Comparison of ENCODE assay signal across 20 cellular contexts in the genomic region with DNA sequence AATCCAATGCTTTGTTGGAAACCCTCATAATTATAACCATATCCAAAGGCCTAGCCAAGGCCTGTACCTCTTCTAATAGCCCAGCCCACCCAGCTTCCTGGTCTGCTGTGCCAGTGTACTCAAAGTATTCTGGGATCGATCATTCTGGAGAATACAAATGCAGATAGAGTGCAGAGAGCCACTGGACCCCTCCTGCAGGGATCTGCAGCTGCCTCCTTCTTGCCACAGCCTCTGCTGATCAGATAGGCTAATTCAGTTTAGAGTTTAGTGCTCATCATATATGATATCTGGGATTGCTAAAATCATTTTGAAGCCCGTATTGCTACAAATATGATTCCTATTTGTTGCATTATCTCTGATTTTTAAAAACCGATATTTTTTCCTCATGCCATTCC. TPM values are rescaled to one million over a fixed set of nuclear protein-coding genes. Genes with fewer than 3 reads are reported as not detected.
"Had no signal": no experiment of that assay in that cellular context is flagged by ENCODE, and none has a peak within 500 bp of the region (broad histone marks: within the 10 kb centered on the region; RNA-seq: fewer than 3 reads in every experiment).

No MANE protein-coding gene starts in this region.

- H3K9me3 Mint-ChIP-seq: immature natural killer cell; naive thymus-derived CD8-positive, alpha-beta T cell had no signal

- DNase-seq: effector memory CD4-positive, alpha-beta T cell; esophagus squamous epithelium; immature natural killer cell; left ventricle myocardium inferior; mucosa of descending colon; naive thymus-derived CD8-positive, alpha-beta T cell; ovary; right cardiac atrium; small intestine; stimulated activated CD4-positive, alpha-beta T cell treated with anti-CD3 and anti-CD28 coated beads, Interleukin-12 subunit alpha, Interleukin-12 subunit beta, amount 100 ng/mL, for 4 hours; stimulated activated naive CD4-positive, alpha-beta T cell; stomach; substantia nigra; transverse colon had no signal

- H3K27me3 ChIP-seq: esophagus squamous epithelium, ovary, stomach, transverse colon had no signal

- H3K27me3 Mint-ChIP-seq: naive thymus-derived CD8-positive, alpha-beta T cell had no signal

- H3K4me3 Mint-ChIP-seq: immature natural killer cell; naive thymus-derived CD8-positive, alpha-beta T cell had no signal

- ATAC-seq: mucosa of descending colon; naive thymus-derived CD8-positive, alpha-beta T cell; right cardiac atrium had no signal

- H3K9me3 ChIP-seq: esophagus squamous epithelium, left ventricle myocardium inferior, mucosa of descending colon, ovary, stomach, thoracic aorta, transverse colon had no signal

- H3K27ac ChIP-seq: esophagus squamous epithelium, left ventricle myocardium inferior, ovary, stomach, thoracic aorta, transverse colon had no signal

- H3K4me1 ChIP-seq: esophagus squamous epithelium, left ventricle myocardium inferior, stomach, transverse colon had no signal

- H3K4me3 ChIP-seq: esophagus squamous epithelium, left ventricle myocardium inferior, lung, mucosa of descending colon, ovary, stomach, thoracic aorta, transverse colon had no signal

- H3K36me3 Mint-ChIP-seq: naive thymus-derived CD8-positive, alpha-beta T cell had no signal

- H3K27ac Mint-ChIP-seq: immature natural killer cell; naive thymus-derived CD8-positive, alpha-beta T cell had no signal

- H3K36me3 ChIP-seq: esophagus squamous epithelium, left ventricle myocardium inferior, ovary, stomach, thoracic aorta, transverse colon had no signal

RNA-seq across cellular contexts. Expression of a gene that starts 17.5 kb away (rescaled TPM):
- total RNA-seq: epithelial cell of proximal tubule; left ventricle myocardium inferior; naive thymus-derived CD8-positive, alpha-beta T cell; ureter had no signal
- polyA plus RNA-seq: immature natural killer cell; keratinocyte; naive thymus-derived CD8-positive, alpha-beta T cell; neural cell; right cardiac atrium had no signal

RNA-seq across cellular contexts. Expression of a gene that starts 29.5 kb away (rescaled TPM):
- polyA plus RNA-seq: neural cell had no signal

RNA-seq across cellular contexts. Expression of a gene that starts 37.1 kb away (rescaled TPM):
- polyA plus RNA-seq: neural cell had no signal

RNA-seq across cellular contexts. Expression of a gene that starts 39.7 kb away (rescaled TPM):
- total RNA-seq: epithelial cell of proximal tubule had no signal
- polyA plus RNA-seq: neural cell had no signal
